Comparison of ENCODE assay signal across 1 cellular context in genomic region chr2:210541280-210541902, GRCh38.
TF ChIP-seq lines count a peak whose summit lies in the region.

No MANE protein-coding gene starts in this region.

TF ChIP-seq in HepG2, 621 proteins besides CTCF, POLR2A, EP300 and RAD21 (continued from another document and continues in another):
- TF ChIP-seq ZNF768 (CRISPR knock-in tag; IDR thresholded peaks at IDR 0.05) = no peak
- TF ChIP-seq JDP2 (CRISPR knock-in tag; IDR thresholded peaks at IDR 0.05; ENCODE audit: borderline replicate concordance) = peak; percentile 28; the same call in 1 of the 2 replicates
- TF ChIP-seq HMG20A (CRISPR knock-in tag; IDR thresholded peaks at IDR 0.05; ENCODE audit: borderline replicate concordance) = peak; percentile 98
- TF ChIP-seq ZNF337 (CRISPR knock-in tag; IDR thresholded peaks at IDR 0.05; ENCODE audit: borderline replicate concordance, low read depth) = no peak
- TF ChIP-seq NR2F1 (CRISPR knock-in tag; IDR thresholded peaks at IDR 0.05) = peak; percentile 12 to 31; a peak in 1 of 4 replicates
- 0 out of 2 replicates have a peak, but pooled peaks have one; percentile 54 for TF ChIP-seq SP5 (CRISPR knock-in tag; IDR thresholded peaks at IDR 0.05; ENCODE audit: borderline replicate concordance, low read depth)
- peak; percentile 58; the same call in 1 of the 2 replicates for TF ChIP-seq JUNB (CRISPR knock-in tag; IDR thresholded peaks at IDR 0.05; ENCODE audit: borderline replicate concordance)
- no peak for TF ChIP-seq ZNF234 (CRISPR knock-in tag; conservative IDR thresholded peaks at IDR 0.05)
- peak; percentile 85; the same call in 1 of the 2 replicates for TF ChIP-seq SP140L (CRISPR knock-in tag; IDR thresholded peaks at IDR 0.05; ENCODE audit: borderline replicate concordance)
- TF ChIP-seq E2F1 (CRISPR knock-in tag; IDR thresholded peaks at IDR 0.05) = peak; percentile 56; the same call in 1 of the 2 replicates
- TF ChIP-seq CREB1 (IDR thresholded peaks at IDR 0.05) = no peak
- TF ChIP-seq CREB1 (CRISPR knock-in tag; IDR thresholded peaks at IDR 0.05) = peak; percentile 90
- TF ChIP-seq ZNF646 (CRISPR knock-in tag; IDR thresholded peaks at IDR 0.05) = no peak; the same call in 1 of the 2 replicates
- TF ChIP-seq PAWR (CRISPR knock-in tag; IDR thresholded peaks at IDR 0.05; ENCODE audit: borderline replicate concordance) = no peak
- TF ChIP-seq SETDB1 (CRISPR knock-in tag; IDR thresholded peaks at IDR 0.05; ENCODE audit: borderline replicate concordance) = no peak
- TF ChIP-seq TEAD3 (CRISPR knock-in tag; optimal IDR thresholded peaks at IDR 0.05; ENCODE audit: borderline replicate concordance) = peak; percentile 52
- no peak for TF ChIP-seq ZNF569 (CRISPR knock-in tag; IDR thresholded peaks at IDR 0.05; ENCODE audit: borderline replicate concordance)
- TF ChIP-seq ZNF605 (CRISPR knock-in tag; IDR thresholded peaks at IDR 0.05) = no peak
- no peak for TF ChIP-seq HIC2 (CRISPR knock-in tag; IDR thresholded peaks at IDR 0.05; ENCODE audit: low read depth)
- TF ChIP-seq SNAI1 (CRISPR knock-in tag; IDR thresholded peaks at IDR 0.05; ENCODE audit: borderline replicate concordance) = no peak
- TF ChIP-seq BCL6 (CRISPR knock-in tag; IDR thresholded peaks at IDR 0.05) = peak; percentile 91
- TF ChIP-seq PITX1 (CRISPR knock-in tag; IDR thresholded peaks at IDR 0.05) = peak; percentile 95
- TF ChIP-seq GATAD2A (CRISPR knock-in tag; IDR thresholded peaks at IDR 0.05) = peak; percentile 100
- peak; percentile 97 for TF ChIP-seq MAFF (IDR thresholded peaks at IDR 0.05; ENCODE audit: low read depth, low read length)
- TF ChIP-seq ZMYM2 (CRISPR knock-in tag; IDR thresholded peaks at IDR 0.05) = no peak
- peak in 1 of 2 experiments; percentile 87; a peak in 2 of 4 replicates for TF ChIP-seq ATF4 (CRISPR knock-in tag; IDR thresholded peaks at IDR 0.05)
- no peak for TF ChIP-seq ZNF724P (CRISPR knock-in tag; IDR thresholded peaks at IDR 0.05; ENCODE audit: borderline replicate concordance)
- 0 out of 2 replicates have a peak, but pooled peaks have one; percentile 42 for TF ChIP-seq CSRNP1 (CRISPR knock-in tag; IDR thresholded peaks at IDR 0.05)
- no peak for TF ChIP-seq ZNF674 (CRISPR knock-in tag; IDR thresholded peaks at IDR 0.05; ENCODE audit: low read depth)
- TF ChIP-seq ZNF710 (CRISPR knock-in tag; IDR thresholded peaks at IDR 0.05; ENCODE audit: borderline replicate concordance) = peak; percentile 95; the same call in 1 of the 2 replicates
- TF ChIP-seq PRDM15 (CRISPR knock-in tag; IDR thresholded peaks at IDR 0.05) = no peak
- TF ChIP-seq ZNF33A (CRISPR knock-in tag; IDR thresholded peaks at IDR 0.05; ENCODE audit: borderline replicate concordance) = no peak
- TF ChIP-seq SNAPC5 (CRISPR knock-in tag; IDR thresholded peaks at IDR 0.05; ENCODE audit: borderline replicate concordance) = no peak; the same call in 1 of the 2 replicates
- no peak for TF ChIP-seq ATF7-NPFF (CRISPR knock-in tag; IDR thresholded peaks at IDR 0.05; ENCODE audit: low read depth)
- TF ChIP-seq SRSF1 (optimal IDR thresholded peaks at IDR 0.05; ENCODE audit: low read depth, low read length) = no peak
- TF ChIP-seq MIER3 (CRISPR knock-in tag; IDR thresholded peaks at IDR 0.05; ENCODE audit: borderline replicate concordance) = peak; percentile 97; the same call in 1 of the 2 replicates
- TF ChIP-seq MTERF4 (CRISPR knock-in tag; IDR thresholded peaks at IDR 0.05) = no peak
- TF ChIP-seq ZNF3 (CRISPR knock-in tag; IDR thresholded peaks at IDR 0.05) = no peak
- no peak for TF ChIP-seq MAF1 (CRISPR knock-in tag; IDR thresholded peaks at IDR 0.05; ENCODE audit: borderline replicate concordance)
- TF ChIP-seq SSRP1 (CRISPR knock-in tag; IDR thresholded peaks at IDR 0.05) = 0 out of 2 replicates have a peak, but pooled peaks have one; percentile 71
- peak; percentile 79 for TF ChIP-seq KMT2B (CRISPR knock-in tag; IDR thresholded peaks at IDR 0.05)
